Comparison of ENCODE assay signal across 8 cellular contexts in genomic region chr1:114509596-114510234, GRCh38. TPM values are rescaled to one million over a fixed set of nuclear protein-coding genes. Genes with fewer than 3 reads are reported as not detected.
DNase-seq lines count a peak whose midpoint lies in the region; ATAC-seq and TF ChIP-seq lines count a peak whose summit lies in the region.

No MANE protein-coding gene starts in this region.

- no peaks in the 10 kb centered on the region for H3K36me3 ChIP-seq in tibial nerve

- intact Hi-C loops in activated naive CD4-positive, alpha-beta T cell treated with anti-CD3 and anti-CD28 coated beads for 36 hours (cut with micrococcal nuclease), result loop anchor here (2.0 to 5.0 kb wide), 5 partner anchors 27 to 577 kb away; partner anchors contain the start of gene DENND2C
- intact Hi-C loops in left colon (cut with DNase I, micrococcal nuclease), result no loop called here

- TF ChIP-seq CTCF in tibial nerve (IDR thresholded peaks at IDR 0.05), result no peak

- TF ChIP-seq POLR2A in tibial nerve (IDR thresholded peaks at IDR 0.05), result no peak

- DNase-seq in activated naive CD4-positive, alpha-beta T cell treated with anti-CD3 and anti-CD28 coated beads for 36 hours, result no peak
- DNase-seq in activated naive CD4-positive, alpha-beta T cell (lab: John Stamatoyannopoulos, UW), result no peak
- DNase-seq in left colon (no peak), tibial nerve (ENCODE audit: low spot score in 2 of 2) (no peak), middle frontal gyrus (ENCODE audit: extremely low spot score, low spot score) (no peak)

- H3K9me3 Mint-ChIP-seq in activated naive CD4-positive, alpha-beta T cell treated with anti-CD3 and anti-CD28 coated beads for 36 hours, result no peaks in the 10 kb centered on the region
- no peaks in the 10 kb centered on the region for H3K9me3 Mint-ChIP-seq in activated naive CD8-positive, alpha-beta T cell (ENCODE audit: low read depth)

- peak overlapping the region; percentile 81 to 93 (median 91) for H3K4me3 ChIP-seq in tibial nerve

- H3K27me3 Mint-ChIP-seq in activated naive CD4-positive, alpha-beta T cell treated with anti-CD3 and anti-CD28 coated beads for 36 hours (ENCODE audit: low read depth), result no peaks in the 10 kb centered on the region
- H3K27me3 Mint-ChIP-seq in activated naive CD8-positive, alpha-beta T cell, result no peaks in the 10 kb centered on the region

- H3K27ac Mint-ChIP-seq in activated naive CD4-positive, alpha-beta T cell treated with anti-CD3 and anti-CD28 coated beads for 36 hours, result peak overlapping the region; percentile 8
- H3K27ac Mint-ChIP-seq in activated naive CD8-positive, alpha-beta T cell, result peak overlapping the region; percentile 78

- TF ChIP-seq EP300 in tibial nerve (IDR thresholded peaks at IDR 0.05), result no peak

- H3K36me3 Mint-ChIP-seq in activated naive CD4-positive, alpha-beta T cell treated with anti-CD3 and anti-CD28 coated beads for 36 hours (ENCODE audit: low read depth), result peaks cover 12% of the 10 kb centered on the region
- peaks cover 4% of the 10 kb centered on the region for H3K36me3 Mint-ChIP-seq in activated naive CD8-positive, alpha-beta T cell

- CTCF ChIA-PET in activated naive CD4-positive, alpha-beta T cell treated with anti-CD3 and anti-CD28 coated beads for 36 hours (lab: Charles Lee), result interaction anchor here (0.6 to 1.4 kb wide), 2 partner anchors 73 to 223 kb away, joined by 3 read pairs; no protein-coding TSS in a partner anchor

- peak overlapping the region; percentile 74 to 99 (median 97) for H3K27ac ChIP-seq in tibial nerve

- H3K4me1 Mint-ChIP-seq in activated naive CD4-positive, alpha-beta T cell treated with anti-CD3 and anti-CD28 coated beads for 36 hours (ENCODE audit: low read depth), result peaks cover 56% of the 10 kb centered on the region
- peaks cover 60% of the 10 kb centered on the region for H3K4me1 Mint-ChIP-seq in activated naive CD8-positive, alpha-beta T cell (ENCODE audit: low read depth)

- H3K27me3 ChIP-seq in tibial nerve, result no peaks in the 10 kb centered on the region

- peaks cover 0 to 55% (median 23%) of the 10 kb centered on the region in 4 donors for H3K4me1 ChIP-seq in tibial nerve

- H3K4me3 Mint-ChIP-seq in activated naive CD4-positive, alpha-beta T cell treated with anti-CD3 and anti-CD28 coated beads for 36 hours, result peak overlapping the region; percentile 89
- peak overlapping the region; percentile 92 for H3K4me3 Mint-ChIP-seq in activated naive CD8-positive, alpha-beta T cell

- 0 to 1% methylated on average over 8 of the region's 8 CpGs for WGBS in tibial nerve, 2 donors

- no peaks in the 10 kb centered on the region for H3K9me3 ChIP-seq in tibial nerve

- ATAC-seq in left colon (peak; percentile 6), HG02970 (IDR thresholded peaks at IDR 0.05; ENCODE audit: low FRiP score, unreplicated experiment) (no peak), HG03378 (IDR thresholded peaks at IDR 0.05; ENCODE audit: unreplicated experiment) (no peak)

RNA-seq across cellular contexts. Expression of gene TRIM33, which starts 1.3 kb away (rescaled TPM):
- total RNA-seq in activated naive CD4-positive, alpha-beta T cell treated with anti-CD3 and anti-CD28 coated beads for 36 hours, result 10 to 100 TPM; 23.1 to 25.0 TPM
- total RNA-seq in left colon (10 to 100 TPM; 28.6 to 31.0 TPM), tibial nerve (10 to 100 TPM; 50.8 to 68.2 (median 53.4) TPM)
